Comparison of ENCODE assay signal across 8 cellular contexts in genomic region chrX:76172325-76172887, GRCh38. TPM values are rescaled to one million over a fixed set of nuclear protein-coding genes. Genes with fewer than 3 reads are reported as not detected.
DNase-seq lines count a peak whose midpoint lies in the region; ATAC-seq and TF ChIP-seq lines count a peak whose summit lies in the region.

No MANE protein-coding gene starts in this region.

- peak overlapping the region; percentile 24 for H3K27ac ChIP-seq in temporal lobe (ENCODE audit: low read depth, low read length)

- TF ChIP-seq CTCF in astrocyte of the cerebellum (IDR thresholded peaks at IDR 0.05; ENCODE audit: low read depth, low read length, missing control alignments), result no peak
- TF ChIP-seq CTCF in kidney epithelial cell (IDR thresholded peaks at IDR 0.05; ENCODE audit: insufficient read depth, low read length, poor library complexity, severe bottlenecking), result no peak
- TF ChIP-seq CTCF in GM10266 (IDR thresholded peaks at IDR 0.05; ENCODE audit: control insufficient read depth, insufficient read depth, low read depth, missing control alignments), result no peak

- H3K4me3 ChIP-seq in astrocyte of the cerebellum (ENCODE audit: low read depth, low read length) (peak overlapping the region; percentile 64), kidney epithelial cell (ENCODE audit: low read depth, low read length) (peak overlapping the region; percentile 73)

- in situ Hi-C loops in astrocyte of the cerebellum (cut with HindIII; ENCODE audit: low sequenced_read_pairs), result no loop called here

- H3K36me3 ChIP-seq in kidney epithelial cell (ENCODE audit: control insufficient read depth, insufficient read depth, low read length), result no peaks in the 10 kb centered on the region

- DNase-seq in astrocyte of the cerebellum (ENCODE audit: low read depth) (no peak), kidney epithelial cell (ENCODE audit: low read depth) (no peak), NAMALWA (ENCODE audit: low spot score) (no peak), foreskin melanocyte (no peak), GM10266 (ENCODE audit: extremely low spot score) (no peak)

- ATAC-seq in GM19324 (IDR thresholded peaks at IDR 0.05; ENCODE audit: low FRiP score, unreplicated experiment) (peak; percentile 50), HG03175 (IDR thresholded peaks at IDR 0.05; ENCODE audit: unreplicated experiment) (peak; percentile 58)

- H3K27me3 ChIP-seq in kidney epithelial cell (ENCODE audit: control insufficient read depth, insufficient read depth, low read length), result no peaks in the 10 kb centered on the region

RNA-seq across cellular contexts. Expression of gene PBDC1, which starts 0.5 kb away (rescaled TPM):
- total RNA-seq in kidney epithelial cell (18.1 and 19.2 TPM in 2 replicates), temporal lobe (19.9 TPM)
